Comparison of ENCODE assay signal across 8 cellular contexts in genomic region chr15:36026627-36027026, GRCh38.
"Had no signal": no experiment of that assay in that cellular context is flagged by ENCODE, and none has a peak within 500 bp of the region (broad histone marks: within the 10 kb centered on the region; RNA-seq: fewer than 3 reads in every experiment).

No MANE protein-coding gene starts in this region.

- FAIRE-seq: H1, H54 had no signal

- H3K27ac Mint-ChIP-seq: H9, IgD-negative memory B cell had no signal

- H3K27me3 Mint-ChIP-seq: IgD-negative memory B cell had no signal

- H3K9ac ChIP-seq: GM23248 had no signal

- H3K4me3 ChIP-seq: GM23248 had no signal

- H3K4me1 Mint-ChIP-seq: IgD-negative memory B cell had no signal

- H3K4me3 Mint-ChIP-seq: H9, IgD-negative memory B cell had no signal

- H3K27ac ChIP-seq: GM23248, HL-60 had no signal

- H3K9me3 Mint-ChIP-seq: H9 had no signal

- DNase-seq: GM23248, H9, HCEC 1CT, KG1 had no signal

- H3K36me3 Mint-ChIP-seq: IgD-negative memory B cell had no signal

- H2AFZ ChIP-seq: GM23248 had no signal
